23 cellular contexts compared by ENCODE assay signal in genomic region chr10:14433147-14433546, GRCh38.
"Had no signal": no experiment of that assay in that cellular context is flagged by ENCODE, and none has a peak within 500 bp of the region (broad histone marks: within the 10 kb centered on the region; RNA-seq: fewer than 3 reads in every experiment).

No MANE protein-coding gene starts in this region.

- H3K36me3 Mint-ChIP-seq: memory B cell; natural killer cell; stimulated activated effector memory CD8-positive, alpha-beta T cell treated with anti-CD3 and anti-CD28 coated beads, Interleukin-12 subunit alpha, Interleukin-12 subunit beta, amount 100 ng/mL, for 72 hours had no signal

- H3K9me3 ChIP-seq: gastrocnemius medialis, ovary, psoas muscle, sigmoid colon, stomach, thyroid gland, upper lobe of right lung, uterus had no signal

- H3K4me1 Mint-ChIP-seq: memory B cell; natural killer cell; stimulated activated effector memory CD8-positive, alpha-beta T cell treated with anti-CD3 and anti-CD28 coated beads, Interleukin-12 subunit alpha, Interleukin-12 subunit beta, amount 100 ng/mL, for 72 hours had no signal

- H3K9me3 Mint-ChIP-seq: memory B cell; natural killer cell; stimulated activated effector memory CD8-positive, alpha-beta T cell treated with anti-CD3 and anti-CD28 coated beads, Interleukin-12 subunit alpha, Interleukin-12 subunit beta, amount 100 ng/mL, for 72 hours had no signal

- ATAC-seq: gastrocnemius medialis; left lobe of liver; natural killer cell; psoas muscle; right cardiac atrium; stimulated activated effector memory CD8-positive, alpha-beta T cell treated with anti-CD3 and anti-CD28 coated beads, Interleukin-12 subunit alpha, Interleukin-12 subunit beta, amount 100 ng/mL, for 72 hours; upper lobe of right lung had no signal

- H3K27ac ChIP-seq: gastrocnemius medialis, ovary, psoas muscle, sigmoid colon, stomach, thyroid gland, upper lobe of right lung, uterus had no signal

- H3K4me1 ChIP-seq: gastrocnemius medialis, psoas muscle, sigmoid colon, stomach, thyroid gland, upper lobe of right lung, uterus had no signal

- DNase-seq: cortex of kidney; effector CD4-positive, alpha-beta T cell; gastrocnemius medialis; head of caudate nucleus; kidney; natural killer cell; occipital lobe; ovary; posterior cingulate gyrus; psoas muscle; right cardiac atrium; sigmoid colon; stimulated activated CD4-positive, alpha-beta T cell treated with anti-CD3 and anti-CD28 coated beads, Interleukin-2, amount 100 ng/mL, for 24 hours; stimulated activated CD4-positive, alpha-beta T cell treated with anti-CD3 and anti-CD28 coated beads, Interleukin-4, amount 100 ng/mL, for 24 hours; stimulated activated naive CD4-positive, alpha-beta T cell treated with Interleukin-2 at 50 U/mL for 16 hours; stomach; thyroid gland; upper lobe of right lung; uterus had no signal

- H3K4me3 ChIP-seq: gastrocnemius medialis, lung, ovary, psoas muscle, sigmoid colon, stomach, thyroid gland, upper lobe of right lung, uterus had no signal

- H3K27ac Mint-ChIP-seq: memory B cell; natural killer cell; stimulated activated effector memory CD8-positive, alpha-beta T cell treated with anti-CD3 and anti-CD28 coated beads, Interleukin-12 subunit alpha, Interleukin-12 subunit beta, amount 100 ng/mL, for 72 hours had no signal

- H3K36me3 ChIP-seq: gastrocnemius medialis, ovary, sigmoid colon, stomach, thyroid gland, upper lobe of right lung, uterus had no signal

- H3K4me3 Mint-ChIP-seq: memory B cell; natural killer cell; stimulated activated effector memory CD8-positive, alpha-beta T cell treated with anti-CD3 and anti-CD28 coated beads, Interleukin-12 subunit alpha, Interleukin-12 subunit beta, amount 100 ng/mL, for 72 hours had no signal

- H3K27me3 ChIP-seq: gastrocnemius medialis, ovary, sigmoid colon, stomach, thyroid gland, upper lobe of right lung, uterus had no signal
